ENCODE assay signal across 1 cellular context in genomic region chr3:123414958-123415792, GRCh38.
TF ChIP-seq lines count a peak whose summit lies in the region.

No MANE protein-coding gene starts in this region.

TF ChIP-seq in K562, 482 proteins besides CTCF, POLR2A, EP300 and RAD21:
- TF ChIP-seq CAMTA2 (CRISPR knock-in tag; conservative IDR thresholded peaks at IDR 0.05) (no peak), ZNF589 (CRISPR knock-in tag; IDR thresholded peaks at IDR 0.05; ENCODE audit: low read depth) (no peak), ZC3H8 (IDR thresholded peaks at IDR 0.05) (no peak), ZNF184 (CRISPR knock-in tag; IDR thresholded peaks at IDR 0.05) (no peak), C11orf30 (IDR thresholded peaks at IDR 0.05; ENCODE audit: low read depth) (no peak), RNF219 (CRISPR knock-in tag; IDR thresholded peaks at IDR 0.05) (no peak), KLF6 (CRISPR knock-in tag; IDR thresholded peaks at IDR 0.05; ENCODE audit: borderline replicate concordance) (no peak), TAF1 (IDR thresholded peaks at IDR 0.05; ENCODE audit: control insufficient read depth, extremely low read depth, insufficient read depth, low read length, severe bottlenecking) (no peak), ZNF444 (CRISPR knock-in tag; IDR thresholded peaks at IDR 0.05) (no peak), STAT5A (IDR thresholded peaks at IDR 0.05; ENCODE audit: borderline replicate concordance, low read length) (no peak)
TF ChIP-seq in K562: peak in this region for 0.
